ENCODE assay signal across 8 cellular contexts in genomic region chr12:95216704-95217376, GRCh38. TPM values are rescaled to one million over a fixed set of nuclear protein-coding genes. Genes with fewer than 3 reads are reported as not detected.
DNase-seq lines count a peak whose midpoint lies in the region; ATAC-seq and TF ChIP-seq lines count a peak whose summit lies in the region.

No MANE protein-coding gene starts in this region.

- DNase-seq in Ammon's horn (ENCODE audit: low spot score) (peak; percentile 9), posterior vena cava (ENCODE audit: low spot score) (no peak), RKO (ENCODE audit: low spot score) (no peak)

- H3K9ac ChIP-seq in OCI-LY3 (ENCODE audit: low read length) (peak overlapping the region; percentile 66), mucosa of rectum (ENCODE audit: low read depth in 1 of 2, low read length in 2 of 2) (peak overlapping the region; percentile 79 to 95)

- no peaks in the 10 kb centered on the region; the same call in 1 of the 2 replicates for H4K20me1 ChIP-seq in OCI-LY3 (ENCODE audit: insufficient read depth, low read length)

- H3K4me3 ChIP-seq in OCI-LY3 (ENCODE audit: low read length) (peak overlapping the region; percentile 95), ectodermal cell (ENCODE audit: insufficient read depth, low read depth, low read length) (peak overlapping the region; percentile 63), mucosa of rectum (ENCODE audit: low read length in 2 of 2) (peak overlapping the region; percentile 96 to 97)

- H3K27me3 ChIP-seq in OCI-LY3 (ENCODE audit: low read depth, low read length) (no peaks in the 10 kb centered on the region), ectodermal cell (ENCODE audit: control insufficient read depth, insufficient read depth, low read length, poor library complexity, severe bottlenecking) (no peaks in the 10 kb centered on the region), mucosa of rectum (ENCODE audit: control insufficient read depth in 2 of 2, insufficient read depth in 2 of 2, low read length in 2 of 2) (no peaks in the 10 kb centered on the region)

- no peak for TF ChIP-seq CTCF in OCI-LY3 (IDR thresholded peaks at IDR 0.05; ENCODE audit: low read depth, low read length)

- H3K36me3 ChIP-seq in OCI-LY3 (replicated peaks; ENCODE audit: low read depth, low read length) (no peaks in the 10 kb centered on the region), ectodermal cell (ENCODE audit: control insufficient read depth, insufficient read depth, low read length) (no peaks in the 10 kb centered on the region), mucosa of rectum (ENCODE audit: control insufficient read depth in 2 of 2, insufficient read depth in 2 of 2, low read length in 2 of 2) (no peaks in the 10 kb centered on the region)

- intact Hi-C loops in posterior vena cava (cut with DNase I) = no loop called here

- H3K27ac ChIP-seq in OCI-LY3 (ENCODE audit: low read length) (peak overlapping the region; percentile 32), ectodermal cell (ENCODE audit: insufficient read depth, low read depth, low read length, poor library complexity, severe bottlenecking) (peak overlapping the region; percentile 99), mucosa of rectum (ENCODE audit: low read depth in 2 of 2, low read length in 2 of 2) (peak overlapping the region; percentile 84 to 88)

- H2AFZ ChIP-seq in OCI-LY3 (ENCODE audit: low read depth, low read length) = peak overlapping the region; percentile 99

- H3K4me2 ChIP-seq in OCI-LY3 (ENCODE audit: low read length) = peak overlapping the region; percentile 99

- H3K9me3 ChIP-seq in OCI-LY3 (ENCODE audit: insufficient read depth, low read length) = no peaks in the 10 kb centered on the region
- no peaks in the 10 kb centered on the region for H3K9me3 ChIP-seq in ectodermal cell (ENCODE audit: control insufficient read depth, low read length)
- no peaks in the 10 kb centered on the region for H3K9me3 ChIP-seq in mucosa of rectum (ENCODE audit: control insufficient read depth in 2 of 2, low read length in 2 of 2)

- H3K4me1 ChIP-seq in OCI-LY3 (ENCODE audit: low read length) = peaks cover 20% of the 10 kb centered on the region
- no peaks in the 10 kb centered on the region for H3K4me1 ChIP-seq in ectodermal cell (ENCODE audit: control insufficient read depth, insufficient read depth, low read length)
- H3K4me1 ChIP-seq in mucosa of rectum (ENCODE audit: control insufficient read depth in 2 of 2, insufficient read depth in 2 of 2, low read length in 2 of 2) = peaks cover 9 to 17% of the 10 kb centered on the region in 2 donors

- WGBS in ectodermal cell, 2 experiments = 0% methylated on average over 45 of the region's 45 CpGs

- ATAC-seq in GM18858 (IDR thresholded peaks at IDR 0.05; ENCODE audit: unreplicated experiment) = peak; percentile 1
- ATAC-seq in HG03045 (IDR thresholded peaks at IDR 0.05; ENCODE audit: unreplicated experiment) = peak; percentile 30

- peaks cover 40% of the 10 kb centered on the region for H3K79me2 ChIP-seq in OCI-LY3 (ENCODE audit: low read length)

RNA-seq across cellular contexts. Expression of gene FGD6, which starts 0.4 kb away (rescaled TPM):
- 16.3 TPM for polyA plus RNA-seq in ectodermal cell (2013, experiment 1 of 4)
- 17.8 TPM for polyA plus RNA-seq in ectodermal cell (2013, experiment 2 of 4)
- polyA plus RNA-seq in ectodermal cell (2013, experiment 3 of 4) = 11.8 TPM
- 14.2 TPM for polyA plus RNA-seq in ectodermal cell (2013, experiment 4 of 4)
- total RNA-seq in posterior vena cava = 10 to 100 TPM in 1 of 2 donors, 1 to 10 TPM in 1; 7.4 to 11.4 TPM

RNA-seq across cellular contexts. Expression of gene VEZT, which starts 0.8 kb away (rescaled TPM):
- 87.8 TPM for polyA plus RNA-seq in ectodermal cell (2013, experiment 1 of 4)
- polyA plus RNA-seq in ectodermal cell (2013, experiment 2 of 4) = 94.2 TPM
- 74.1 TPM for polyA plus RNA-seq in ectodermal cell (2013, experiment 3 of 4)
- 79.4 TPM for polyA plus RNA-seq in ectodermal cell (2013, experiment 4 of 4)
- total RNA-seq in posterior vena cava = 10 to 100 TPM; 58.7 to 76.6 TPM

Comparison
In these comparisons a context has a peak if more than half of its experiments do, and no peak if none do; other contexts are left out.
1. H3K27ac ChIP-seq: peak in every context shown above with its lines; median percentile 99 in ectodermal cell; 86 in mucosa of rectum; 32 in OCI-LY3.